Comparison of ENCODE assay signal across 1 cellular context in genomic region chr1:36489258-36490051, GRCh38.
TF ChIP-seq lines count a peak whose summit lies in the region.
"Not testable (repeated sequence)": the region's sequence is repeated elsewhere in the genome, so short reads cannot be mapped to it uniquely, and the experiment has no call there.

No MANE protein-coding gene starts in this region.

TF ChIP-seq in K562, 482 proteins besides CTCF, POLR2A, EP300 and RAD21:
- peak; percentile 77 for TF ChIP-seq SPI1 (IDR thresholded peaks at IDR 0.05; ENCODE audit: borderline replicate concordance, low read depth, low read length)
- peak; percentile 64 for TF ChIP-seq ARID1B (IDR thresholded peaks at IDR 0.05)
- TF ChIP-seq SRF (CRISPR knock-in tag; IDR thresholded peaks at IDR 0.05), result peak in 1 of 2 experiments; percentile 55; a peak in 1 of 4 replicates
- TF ChIP-seq ZNF263 (CRISPR knock-in tag; IDR thresholded peaks at IDR 0.05; ENCODE audit: borderline replicate concordance), result peak; percentile 28; the same call in 1 of the 2 replicates
- TF ChIP-seq NR4A1 (CRISPR knock-in tag; IDR thresholded peaks at IDR 0.05); MYC (IDR thresholded peaks at IDR 0.05; ENCODE audit: low read depth, low read length); ZNF740 (CRISPR knock-in tag; IDR thresholded peaks at IDR 0.05); ID3 (CRISPR knock-in tag; IDR thresholded peaks at IDR 0.05); NR2C1 (IDR thresholded peaks at IDR 0.05): not testable (repeated sequence)
- TF ChIP-seq NR4A1 (tag; IDR thresholded peaks at IDR 0.05), result peak; percentile 85
- 0 out of 2 replicates have a peak, but pooled peaks have one; percentile 24 for TF ChIP-seq MECOM (CRISPR knock-in tag; IDR thresholded peaks at IDR 0.05)
- peak; percentile 77 for TF ChIP-seq CBFA2T3 (IDR thresholded peaks at IDR 0.05)
- 0 out of 2 replicates have a peak, but pooled peaks have one; percentile 11 for TF ChIP-seq ZBTB7A (IDR thresholded peaks at IDR 0.05; ENCODE audit: borderline replicate concordance, control insufficient read depth, low read depth, low read length)
- peak; percentile 26; the same call in 1 of the 2 replicates for TF ChIP-seq SMARCE1 (IDR thresholded peaks at IDR 0.05)
- TF ChIP-seq MYC (CRISPR knock-in tag; IDR thresholded peaks at IDR 0.05; ENCODE audit: borderline replicate concordance, low read depth), result 0 out of 2 replicates have a peak, but pooled peaks have one; percentile 34
- peak; percentile 75 for TF ChIP-seq CBFA2T2 (conservative IDR thresholded peaks at IDR 0.05)
- peak; percentile 19; the same call in 1 of the 2 replicates for TF ChIP-seq KLF6 (CRISPR knock-in tag; IDR thresholded peaks at IDR 0.05; ENCODE audit: borderline replicate concordance)
- 0 out of 2 replicates have a peak, but pooled peaks have one; percentile 14 for TF ChIP-seq KLF13 (tag; IDR thresholded peaks at IDR 0.05; ENCODE audit: borderline replicate concordance, low read depth)
- peak; percentile 67 for TF ChIP-seq PTRF (tag; IDR thresholded peaks at IDR 0.05)
- peak in 1 of 2 experiments; percentile 67; a peak in 2 of 4 replicates for TF ChIP-seq ZNF740 (tag; IDR thresholded peaks at IDR 0.05)
- peak in 1 of 2 experiments; percentile 39; a peak in 1 of 4 replicates for TF ChIP-seq TRIM24 (IDR thresholded peaks at IDR 0.05)
- TF ChIP-seq PTTG1 (tag; IDR thresholded peaks at IDR 0.05; ENCODE audit: low read depth), result peak; percentile 71; the same call in 1 of the 2 replicates
- TF ChIP-seq ZNF592 (IDR thresholded peaks at IDR 0.05), result peak; percentile 79
- peak; percentile 51; the same call in 1 of the 2 replicates for TF ChIP-seq TAL1 (IDR thresholded peaks at IDR 0.05)
- 0 out of 2 replicates have a peak, but pooled peaks have one; percentile 45 for TF ChIP-seq TCFL5 (CRISPR knock-in tag; conservative IDR thresholded peaks at IDR 0.05)
- TF ChIP-seq MTA2 (IDR thresholded peaks at IDR 0.05; ENCODE audit: low read depth), result 0 out of 2 replicates have a peak, but pooled peaks have one; percentile 17
- peak; percentile 78 for TF ChIP-seq TCF3 (CRISPR knock-in tag; IDR thresholded peaks at IDR 0.05)
- peak; percentile 72; the same call in 1 of the 2 replicates for TF ChIP-seq ZNF583 (CRISPR knock-in tag; IDR thresholded peaks at IDR 0.05)
- peak; percentile 74; the same call in 1 of the 2 replicates for TF ChIP-seq CREB3 (tag; conservative IDR thresholded peaks at IDR 0.05; ENCODE audit: low read depth)
- peak; percentile 84 for TF ChIP-seq ZEB2 (IDR thresholded peaks at IDR 0.05)
- TF ChIP-seq ID3 (tag; IDR thresholded peaks at IDR 0.05), result peak; percentile 87; the same call in 1 of the 2 replicates
- 0 out of 4 replicates have a peak, but pooled peaks of 1 of the 2 experiments have one; percentile 35 for TF ChIP-seq NONO (IDR thresholded peaks at IDR 0.05; ENCODE audit: low read depth in 2 of 2, low read length in 1 of 2)
- TF ChIP-seq CTBP1 (IDR thresholded peaks at IDR 0.05; ENCODE audit: borderline replicate concordance), result peak; percentile 92
- TF ChIP-seq TEAD1 (CRISPR knock-in tag; IDR thresholded peaks at IDR 0.05), result peak; percentile 48 to 52; a peak in 1 of 4 replicates
- 0 out of 2 replicates have a peak, but pooled peaks have one; percentile 26 for TF ChIP-seq MEF2D (tag; conservative IDR thresholded peaks at IDR 0.05; ENCODE audit: low read depth)
- TF ChIP-seq ZNF766 (CRISPR knock-in tag; conservative IDR thresholded peaks at IDR 0.05), result 0 out of 2 replicates have a peak, but pooled peaks have one; percentile 39
- TF ChIP-seq MAX (CRISPR knock-in tag; IDR thresholded peaks at IDR 0.05), result peak; percentile 47; the same call in 1 of the 2 replicates
- TF ChIP-seq NR2C1 (tag; IDR thresholded peaks at IDR 0.05), result 0 out of 2 replicates have a peak, but pooled peaks have one; percentile 31
TF ChIP-seq in K562: peak in this region for 33; not testable (repeated sequence) for 449.
